9 cellular contexts compared by ENCODE assay signal in genomic region chr16:57627184-57627871, GRCh38. TPM values are rescaled to one million over a fixed set of nuclear protein-coding genes. Genes with fewer than 3 reads are reported as not detected.
DNase-seq lines count a peak whose midpoint lies in the region; ATAC-seq, FAIRE-seq and TF ChIP-seq lines count a peak whose summit lies in the region.
"Had no signal": no experiment of that assay in that cellular context is flagged by ENCODE, and none has a peak within 500 bp of the region (broad histone marks: within the 10 kb centered on the region; RNA-seq: fewer than 3 reads in every experiment).

No MANE protein-coding gene starts in this region.

- H3K27me3 ChIP-seq in ascending aorta: no peaks in the 10 kb centered on the region
- peaks cover 18 to 41% (median 26%) of the 10 kb centered on the region in 5 donors for H3K27me3 ChIP-seq in subcutaneous abdominal adipose tissue (ENCODE audit: control insufficient read depth in 5 of 5, insufficient read depth in 4 of 5, low read length in 5 of 5)
- H3K27me3 ChIP-seq in ovary: no peaks in the 10 kb centered on the region

- ATAC-seq in GM18511 (IDR thresholded peaks at IDR 0.05; ENCODE audit: unreplicated experiment): no peak

- H3K27ac ChIP-seq in ascending aorta (peak overlapping the region; percentile 4 to 12), subcutaneous abdominal adipose tissue (ENCODE audit: low read depth, low read length) (peak overlapping the region; percentile 78), ovary (no peak overlapping the region)

- WGBS in ovary, 3 donors: 52 to 56% (median 55%) methylated on average over 15 of the region's 15 CpGs

- H3K9me3 ChIP-seq in ascending aorta (no peaks in the 10 kb centered on the region), subcutaneous abdominal adipose tissue (ENCODE audit: control insufficient read depth in 5 of 5, low read length in 5 of 5) (no peaks in the 10 kb centered on the region), ovary (no peaks in the 10 kb centered on the region)

- no peak for TF ChIP-seq POLR2A in ovary (IDR thresholded peaks at IDR 0.05)

- peak overlapping the region in 2 of 5 donors; percentile 40 to 50 for H3K9ac ChIP-seq in subcutaneous abdominal adipose tissue (ENCODE audit: low read length in 5 of 5)

- H3K36me3 ChIP-seq in ascending aorta: no peaks in the 10 kb centered on the region
- H3K36me3 ChIP-seq in subcutaneous abdominal adipose tissue (ENCODE audit: control insufficient read depth in 5 of 5, insufficient read depth in 5 of 5, low read length in 5 of 5): no peaks in the 10 kb centered on the region
- no peaks in the 10 kb centered on the region for H3K36me3 ChIP-seq in ovary

- H3K4me1 ChIP-seq in ascending aorta (peaks cover 0 to 5% of the 10 kb centered on the region in 2 donors), subcutaneous abdominal adipose tissue (ENCODE audit: control insufficient read depth in 5 of 5, insufficient read depth in 5 of 5, low read length in 5 of 5) (peaks cover 4 to 45% (median 23%) of the 10 kb centered on the region in 5 donors), ovary (ENCODE audit: insufficient read depth) (peaks cover 8% of the 10 kb centered on the region)

- peak; percentile 89 for FAIRE-seq in HTR-8/SVneo (lab: Jason Lieb, UNC)

- no peak for TF ChIP-seq EP300 in ovary (IDR thresholded peaks at IDR 0.05)

- TF ChIP-seq CTCF in ascending aorta (IDR thresholded peaks at IDR 0.05) (no peak), ovary (IDR thresholded peaks at IDR 0.05) (no peak)

- peak; percentile 74 for DNase-seq in HTR-8/SVneo (ENCODE audit: insufficient read length, low spot score)
- DNase-seq in ascending aorta (ENCODE audit: low spot score in 2 of 2): no peak
- peak; percentile 38 for DNase-seq in iPS DF 4.7 (ENCODE audit: extremely low read depth, low spot score)
- no peak for DNase-seq in NCI-H2081 treated with DMSO at 0.1 percent for 48 hours (lab: John Stamatoyannopoulos, UW)
- DNase-seq in ovary: no peak
- no peak for DNase-seq in NCI-H2107 (lab: John Stamatoyannopoulos, UW)
- DNase-seq: foreskin melanocyte had no signal

- H3K4me3 ChIP-seq in ascending aorta (no peak overlapping the region), subcutaneous abdominal adipose tissue (ENCODE audit: low read depth in 1 of 5, low read length in 5 of 5) (peak overlapping the region in 1 of 5 donors; percentile 84), ovary (no peak overlapping the region)

- intact Hi-C loops in ascending aorta (cut with DNase I) (loop anchor here (5.0 kb wide), 1 partner anchor 420 kb away; no protein-coding TSS in a partner anchor), ovary (cut with DNase I) (no loop called here)

RNA-seq across cellular contexts. Expression of gene ADGRG1, which starts 1.1 kb away (rescaled TPM):
- total RNA-seq in ascending aorta (343 TPM), ovary (10 to 100 TPM in 4 of 7 donors, 1 to 10 TPM in 3; 6.2 to 54.0 (median 20.4) TPM)
- 1 to 10 TPM; 6.9 to 9.1 TPM for polyA plus RNA-seq in ovary

RNA-seq across cellular contexts. Expression of gene ADGRG3, which starts 40.8 kb away (rescaled TPM):
- total RNA-seq in ascending aorta (not detected), ovary (1 to 10 TPM in 3 of 7 donors, under 1 TPM in 4; 0.40 to 1.7 (median 0.92) TPM)
- 1 to 10 TPM in 1 of 2 donors, under 1 TPM in 1; 0.88 to 1.2 TPM for polyA plus RNA-seq in ovary

Comparison
In these comparisons a context has a peak if more than half of its experiments do, and no peak if none do; other contexts are left out.
1. DNase-seq: peak in HTR-8/SVneo (single experiment) and iPS DF 4.7 (single experiment); none in ascending aorta (0 of 2), NCI-H2081 treated with DMSO at 0.1 percent for 48 hours (single experiment), ovary (0 of 5) and NCI-H2107 (single experiment).
2. H3K27ac ChIP-seq: peak in ascending aorta (2 of 2) and subcutaneous abdominal adipose tissue (single experiment); none in ovary (0 of 2).